Comparison of ENCODE assay signal across 1 cellular context in the genomic region with DNA sequence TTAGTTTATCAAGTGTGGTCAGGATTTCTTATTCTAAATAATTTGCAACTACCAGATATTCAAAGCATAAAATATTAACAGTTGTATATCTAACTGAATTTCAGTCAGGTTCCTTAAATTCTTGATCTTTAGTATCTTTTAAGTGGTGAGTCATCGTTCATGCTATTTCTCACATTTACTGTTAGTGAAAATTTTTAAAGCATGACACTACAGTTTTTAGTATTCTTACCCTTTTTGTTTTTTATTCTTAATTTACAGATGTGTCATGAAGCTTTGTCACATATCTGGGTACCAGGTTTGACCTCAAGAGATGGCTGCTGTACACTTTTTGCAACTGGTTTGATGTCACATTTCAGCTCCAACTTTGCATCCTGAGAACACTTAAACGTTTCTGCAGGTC.
TF ChIP-seq lines count a peak whose summit lies in the region.

No MANE protein-coding gene starts in this region.

TF ChIP-seq in H1, 55 proteins besides CTCF, POLR2A, EP300 and RAD21 (continued from another document):
- TF ChIP-seq JUN (IDR thresholded peaks at IDR 0.05; ENCODE audit: low read depth, low read length) (no peak), RNF2 (IDR thresholded peaks at IDR 0.05; ENCODE audit: borderline replicate concordance, low read depth, low read length, missing control alignments, poor library complexity, severe bottlenecking) (no peak), SP2 (IDR thresholded peaks at IDR 0.05; ENCODE audit: low read length) (no peak), TCF12 (IDR thresholded peaks at IDR 0.05; ENCODE audit: low read depth, low read length) (no peak), RFX5 (IDR thresholded peaks at IDR 0.05; ENCODE audit: borderline replicate concordance, low read depth, low read length) (no peak), GABPA (IDR thresholded peaks at IDR 0.05; ENCODE audit: borderline replicate concordance, insufficient read depth, low read length) (no peak), TAF7 (optimal IDR thresholded peaks at IDR 0.05; ENCODE audit: borderline replicate concordance, low read depth, low read length) (no peak), SAP30 (IDR thresholded peaks at IDR 0.05; ENCODE audit: insufficient read depth, insufficient replicate concordance, low read length) (no peak), GTF2F1 (IDR thresholded peaks at IDR 0.05; ENCODE audit: borderline replicate concordance, low read depth, low read length) (no peak), CHD1 (IDR thresholded peaks at IDR 0.05; ENCODE audit: low read depth, low read length) (no peak), KDM5A (IDR thresholded peaks at IDR 0.05; ENCODE audit: low read length) (no peak)
- TF ChIP-seq, protein P1, sequence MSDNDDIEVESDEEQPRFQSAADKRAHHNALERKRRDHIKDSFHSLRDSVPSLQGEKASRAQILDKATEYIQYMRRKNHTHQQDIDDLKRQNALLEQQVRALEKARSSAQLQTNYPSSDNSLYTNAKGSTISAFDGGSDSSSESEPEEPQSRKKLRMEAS (IDR thresholded peaks at IDR 0.05): no peak
- TF ChIP-seq, protein P2, sequence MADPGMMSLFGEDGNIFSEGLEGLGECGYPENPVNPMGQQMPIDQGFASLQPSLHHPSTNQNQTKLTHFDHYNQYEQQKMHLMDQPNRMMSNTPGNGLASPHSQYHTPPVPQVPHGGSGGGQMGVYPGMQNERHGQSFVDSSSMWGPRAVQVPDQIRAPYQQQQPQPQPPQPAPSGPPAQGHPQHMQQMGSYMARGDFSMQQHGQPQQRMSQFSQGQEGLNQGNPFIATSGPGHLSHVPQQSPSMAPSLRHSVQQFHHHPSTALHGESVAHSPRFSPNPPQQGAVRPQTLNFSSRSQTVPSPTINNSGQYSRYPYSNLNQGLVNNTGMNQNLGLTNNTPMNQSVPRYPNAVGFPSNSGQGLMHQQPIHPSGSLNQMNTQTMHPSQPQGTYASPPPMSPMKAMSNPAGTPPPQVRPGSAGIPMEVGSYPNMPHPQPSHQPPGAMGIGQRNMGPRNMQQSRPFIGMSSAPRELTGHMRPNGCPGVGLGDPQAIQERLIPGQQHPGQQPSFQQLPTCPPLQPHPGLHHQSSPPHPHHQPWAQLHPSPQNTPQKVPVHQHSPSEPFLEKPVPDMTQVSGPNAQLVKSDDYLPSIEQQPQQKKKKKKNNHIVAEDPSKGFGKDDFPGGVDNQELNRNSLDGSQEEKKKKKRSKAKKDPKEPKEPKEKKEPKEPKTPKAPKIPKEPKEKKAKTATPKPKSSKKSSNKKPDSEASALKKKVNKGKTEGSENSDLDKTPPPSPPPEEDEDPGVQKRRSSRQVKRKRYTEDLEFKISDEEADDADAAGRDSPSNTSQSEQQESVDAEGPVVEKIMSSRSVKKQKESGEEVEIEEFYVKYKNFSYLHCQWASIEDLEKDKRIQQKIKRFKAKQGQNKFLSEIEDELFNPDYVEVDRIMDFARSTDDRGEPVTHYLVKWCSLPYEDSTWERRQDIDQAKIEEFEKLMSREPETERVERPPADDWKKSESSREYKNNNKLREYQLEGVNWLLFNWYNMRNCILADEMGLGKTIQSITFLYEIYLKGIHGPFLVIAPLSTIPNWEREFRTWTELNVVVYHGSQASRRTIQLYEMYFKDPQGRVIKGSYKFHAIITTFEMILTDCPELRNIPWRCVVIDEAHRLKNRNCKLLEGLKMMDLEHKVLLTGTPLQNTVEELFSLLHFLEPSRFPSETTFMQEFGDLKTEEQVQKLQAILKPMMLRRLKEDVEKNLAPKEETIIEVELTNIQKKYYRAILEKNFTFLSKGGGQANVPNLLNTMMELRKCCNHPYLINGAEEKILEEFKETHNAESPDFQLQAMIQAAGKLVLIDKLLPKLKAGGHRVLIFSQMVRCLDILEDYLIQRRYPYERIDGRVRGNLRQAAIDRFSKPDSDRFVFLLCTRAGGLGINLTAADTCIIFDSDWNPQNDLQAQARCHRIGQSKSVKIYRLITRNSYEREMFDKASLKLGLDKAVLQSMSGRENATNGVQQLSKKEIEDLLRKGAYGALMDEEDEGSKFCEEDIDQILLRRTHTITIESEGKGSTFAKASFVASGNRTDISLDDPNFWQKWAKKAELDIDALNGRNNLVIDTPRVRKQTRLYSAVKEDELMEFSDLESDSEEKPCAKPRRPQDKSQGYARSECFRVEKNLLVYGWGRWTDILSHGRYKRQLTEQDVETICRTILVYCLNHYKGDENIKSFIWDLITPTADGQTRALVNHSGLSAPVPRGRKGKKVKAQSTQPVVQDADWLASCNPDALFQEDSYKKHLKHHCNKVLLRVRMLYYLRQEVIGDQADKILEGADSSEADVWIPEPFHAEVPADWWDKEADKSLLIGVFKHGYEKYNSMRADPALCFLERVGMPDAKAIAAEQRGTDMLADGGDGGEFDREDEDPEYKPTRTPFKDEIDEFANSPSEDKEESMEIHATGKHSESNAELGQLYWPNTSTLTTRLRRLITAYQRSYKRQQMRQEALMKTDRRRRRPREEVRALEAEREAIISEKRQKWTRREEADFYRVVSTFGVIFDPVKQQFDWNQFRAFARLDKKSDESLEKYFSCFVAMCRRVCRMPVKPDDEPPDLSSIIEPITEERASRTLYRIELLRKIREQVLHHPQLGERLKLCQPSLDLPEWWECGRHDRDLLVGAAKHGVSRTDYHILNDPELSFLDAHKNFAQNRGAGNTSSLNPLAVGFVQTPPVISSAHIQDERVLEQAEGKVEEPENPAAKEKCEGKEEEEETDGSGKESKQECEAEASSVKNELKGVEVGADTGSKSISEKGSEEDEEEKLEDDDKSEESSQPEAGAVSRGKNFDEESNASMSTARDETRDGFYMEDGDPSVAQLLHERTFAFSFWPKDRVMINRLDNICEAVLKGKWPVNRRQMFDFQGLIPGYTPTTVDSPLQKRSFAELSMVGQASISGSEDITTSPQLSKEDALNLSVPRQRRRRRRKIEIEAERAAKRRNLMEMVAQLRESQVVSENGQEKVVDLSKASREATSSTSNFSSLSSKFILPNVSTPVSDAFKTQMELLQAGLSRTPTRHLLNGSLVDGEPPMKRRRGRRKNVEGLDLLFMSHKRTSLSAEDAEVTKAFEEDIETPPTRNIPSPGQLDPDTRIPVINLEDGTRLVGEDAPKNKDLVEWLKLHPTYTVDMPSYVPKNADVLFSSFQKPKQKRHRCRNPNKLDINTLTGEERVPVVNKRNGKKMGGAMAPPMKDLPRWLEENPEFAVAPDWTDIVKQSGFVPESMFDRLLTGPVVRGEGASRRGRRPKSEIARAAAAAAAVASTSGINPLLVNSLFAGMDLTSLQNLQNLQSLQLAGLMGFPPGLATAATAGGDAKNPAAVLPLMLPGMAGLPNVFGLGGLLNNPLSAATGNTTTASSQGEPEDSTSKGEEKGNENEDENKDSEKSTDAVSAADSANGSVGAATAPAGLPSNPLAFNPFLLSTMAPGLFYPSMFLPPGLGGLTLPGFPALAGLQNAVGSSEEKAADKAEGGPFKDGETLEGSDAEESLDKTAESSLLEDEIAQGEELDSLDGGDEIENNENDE (IDR thresholded peaks at IDR 0.05; ENCODE audit: insufficient replicate concordance, low read length): no peak
TF ChIP-seq in H1: peak in this region for 0.
